Comparison of ENCODE assay signal across 21 cellular contexts in the genomic region with DNA sequence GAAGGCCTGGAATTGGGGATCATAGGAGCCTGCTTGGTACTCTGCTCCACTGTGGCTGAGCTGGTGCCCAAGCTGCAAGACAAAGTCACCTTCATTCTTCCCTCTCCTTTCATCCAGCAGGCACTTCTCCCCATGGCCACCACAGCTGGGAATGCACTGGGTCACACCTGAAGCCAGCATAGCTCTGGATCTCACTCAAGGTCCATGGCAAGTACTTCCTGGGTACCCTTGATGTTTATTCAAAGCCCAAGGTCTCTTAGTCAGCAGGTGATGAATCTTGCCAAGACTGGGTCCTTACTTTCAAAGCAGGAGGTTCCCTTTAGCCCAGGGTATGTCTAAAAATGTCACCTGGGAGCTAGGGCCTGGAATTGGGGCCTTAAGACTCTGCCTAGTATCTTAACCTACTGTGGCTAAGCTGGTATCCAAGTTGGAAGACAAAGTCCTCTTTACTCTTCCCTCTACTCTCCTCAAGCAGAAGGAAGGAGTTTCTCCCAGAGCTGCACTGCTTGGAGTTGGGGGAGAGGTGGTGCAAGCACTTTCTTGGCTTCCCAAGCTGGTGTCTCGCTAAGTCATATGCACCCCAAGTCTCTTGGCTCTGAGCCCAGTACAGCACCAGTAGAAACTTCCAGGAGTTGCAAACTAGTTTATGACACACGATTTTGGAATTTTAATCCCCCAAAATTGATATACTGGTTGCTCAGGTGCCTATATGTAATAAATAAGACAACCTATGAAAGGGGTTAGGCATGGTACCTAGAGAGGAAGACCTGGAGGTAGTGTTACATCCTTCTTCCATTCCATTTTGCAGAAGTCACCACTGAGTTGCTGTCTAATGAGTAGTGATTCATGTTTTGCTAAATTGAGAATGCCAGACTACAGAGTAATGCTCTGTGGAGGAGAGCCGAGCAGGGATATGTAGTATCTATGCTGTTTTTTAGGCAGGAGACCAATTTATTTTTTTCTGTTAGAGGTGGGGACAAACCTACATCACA. TPM values are rescaled to one million over a fixed set of nuclear protein-coding genes. Genes with fewer than 3 reads are reported as not detected.
A peak's percentile ranks its signal among the peaks of the same experiment; 100 is the strongest.
DNase-seq lines count a peak whose midpoint lies in the region; ATAC-seq and TF ChIP-seq lines count a peak whose summit lies in the region.
"Had no signal": no experiment of that assay in that cellular context is flagged by ENCODE, and none has a peak within 500 bp of the region (broad histone marks: within the 10 kb centered on the region; RNA-seq: fewer than 3 reads in every experiment).

No MANE protein-coding gene starts in this region.

- no peak overlapping the region for H3K23ac ChIP-seq in mesendoderm (ENCODE audit: low read length)

- H3K4me2 ChIP-seq in mesendoderm (ENCODE audit: low read length): no peak overlapping the region
- H3K4me2 ChIP-seq: hepatocyte had no signal

- H4K8ac ChIP-seq in mesendoderm (ENCODE audit: low read depth, low read length): no peak overlapping the region

- peaks cover 11% of the 10 kb centered on the region for H3K4me1 Mint-ChIP-seq in activated CD4-positive, alpha-beta memory T cell treated with anti-CD3 and anti-CD28 coated beads, Interleukin-2, amount 10 ng/mL, durations not matched to agents 7 days and 5 days

- TF ChIP-seq POLR2A in body of pancreas (IDR thresholded peaks at IDR 0.05): no peak

- POLR2A ChIA-PET in activated CD4-positive, alpha-beta memory T cell treated with anti-CD3 and anti-CD28 coated beads, Interleukin-2, amount 10 ng/mL, durations not matched to agents 7 days and 5 days (lab: Charles Lee): no interaction called here

- H3K27ac ChIP-seq in body of pancreas (peak overlapping the region; percentile 16 to 58 (median 30)), left lung (no peak overlapping the region), mesendoderm (ENCODE audit: low read depth, low read length) (no peak overlapping the region)
- H3K27ac ChIP-seq: hepatocyte, testis had no signal

- no peak overlapping the region for H2AK5ac ChIP-seq in mesendoderm (ENCODE audit: low read length)

- no peak for ATAC-seq in body of pancreas
- no peak for ATAC-seq in left lung
- ATAC-seq: activated naive CD4-positive, alpha-beta T cell treated with anti-CD3 and anti-CD28 coated beads, Interleukin-2, amount 50 U/mL, for 72 hours; activated T-cell treated with anti-CD3 and anti-CD28 coated beads, Interleukin-2, amount 50 U/mL, for 4 hours; K562; natural killer cell had no signal

- intact Hi-C loops in body of pancreas (cut with DNase I) (no loop called here), posterior cingulate gyrus (cut with DNase I) (no loop called here), left lung (cut with DNase I) (no loop called here)

- 69 to 70% methylated on average over 3 of the region's 3 CpGs for WGBS in body of pancreas, 2 donors
- no CpG with 5 or more reads among the region's 3 CpGs for WGBS in mesendoderm (ENCODE audit: extremely low coverage, insufficient coverage, low lambda C conversion rate)

- no peak overlapping the region for H2BK5ac ChIP-seq in mesendoderm (ENCODE audit: low read length)

- H3K4me3 Mint-ChIP-seq in activated CD4-positive, alpha-beta memory T cell treated with anti-CD3 and anti-CD28 coated beads, Interleukin-2, amount 10 ng/mL, durations not matched to agents 7 days and 5 days: no peak overlapping the region
- H3K4me3 Mint-ChIP-seq: activated CD4-positive, alpha-beta memory T cell treated with anti-CD3 and anti-CD28 coated beads for 36 hours; activated T-cell treated with anti-CD3 and anti-CD28 coated beads, Interleukin-2, amount 50 U/mL, for 4 hours; CD4-positive, CD25-positive, alpha-beta regulatory T cell; natural killer cell had no signal

- H3K36me3 ChIP-seq in body of pancreas (replicated peaks in 1 of 2; ENCODE audit: insufficient read depth in 1 of 2, low read depth in 2 of 2) (no peaks in the 10 kb centered on the region), left lung (no peaks in the 10 kb centered on the region), mesendoderm (ENCODE audit: control insufficient read depth, insufficient read depth, low read length) (no peaks in the 10 kb centered on the region)

- H3K56ac ChIP-seq in mesendoderm (ENCODE audit: low read length): no peak overlapping the region

- H3K9ac ChIP-seq in mesendoderm (ENCODE audit: low read length): no peak overlapping the region

- H3K4ac ChIP-seq in mesendoderm (ENCODE audit: low read depth, low read length): no peak overlapping the region

- TF ChIP-seq CTCF in body of pancreas (IDR thresholded peaks at IDR 0.05): no peak
- no peak for TF ChIP-seq CTCF in left lung (IDR thresholded peaks at IDR 0.05)

- no peaks in the 10 kb centered on the region for H3K27me3 ChIP-seq in body of pancreas
- H3K27me3 ChIP-seq in left lung: no peaks in the 10 kb centered on the region
- no peaks in the 10 kb centered on the region for H3K27me3 ChIP-seq in mesendoderm (ENCODE audit: insufficient read depth, low read length, poor library complexity)
- H3K27me3 ChIP-seq: hepatocyte, testis had no signal

- no peak overlapping the region for H3K4me3 ChIP-seq in body of pancreas
- H3K4me3 ChIP-seq in left lung: no peak overlapping the region
- H3K4me3 ChIP-seq in mesendoderm (ENCODE audit: low read length): no peak overlapping the region
- H3K4me3 ChIP-seq: hepatocyte, K562, testis had no signal

- peaks cover 2% of the 10 kb centered on the region for H3K9me3 Mint-ChIP-seq in activated CD4-positive, alpha-beta memory T cell treated with anti-CD3 and anti-CD28 coated beads, Interleukin-2, amount 10 ng/mL, durations not matched to agents 7 days and 5 days
- H3K9me3 Mint-ChIP-seq: natural killer cell had no signal

- H3K9me3 ChIP-seq in body of pancreas (no peaks in the 10 kb centered on the region), left lung (no peaks in the 10 kb centered on the region)
- H3K9me3 ChIP-seq: testis had no signal

- H3K27ac Mint-ChIP-seq in activated CD4-positive, alpha-beta memory T cell treated with anti-CD3 and anti-CD28 coated beads, Interleukin-2, amount 10 ng/mL, durations not matched to agents 7 days and 5 days: no peak overlapping the region
- H3K27ac Mint-ChIP-seq: activated CD4-positive, alpha-beta memory T cell treated with anti-CD3 and anti-CD28 coated beads for 36 hours; activated naive CD4-positive, alpha-beta T cell treated with anti-CD3 and anti-CD28 coated beads, Interleukin-2, amount 50 U/mL, for 72 hours; CD4-positive, CD25-positive, alpha-beta regulatory T cell; natural killer cell had no signal

- H2BK120ac ChIP-seq in mesendoderm (ENCODE audit: low read depth, low read length): no peak overlapping the region

- CTCF ChIA-PET in activated CD4-positive, alpha-beta memory T cell treated with anti-CD3 and anti-CD28 coated beads, Interleukin-2, amount 10 ng/mL, durations not matched to agents 7 days and 5 days (lab: Charles Lee): interaction anchor here (1.0 kb wide), 1 partner anchor 82 kb away, joined by 3 read pairs; no protein-coding TSS in a partner anchor

- H4K5ac ChIP-seq in mesendoderm (ENCODE audit: low read length): no peak overlapping the region

- no peaks in the 10 kb centered on the region for H3K36me3 Mint-ChIP-seq in activated CD4-positive, alpha-beta memory T cell treated with anti-CD3 and anti-CD28 coated beads, Interleukin-2, amount 10 ng/mL, durations not matched to agents 7 days and 5 days (ENCODE audit: low read depth)
- H3K36me3 Mint-ChIP-seq: activated CD4-positive, alpha-beta memory T cell treated with anti-CD3 and anti-CD28 coated beads for 36 hours; CD4-positive, CD25-positive, alpha-beta regulatory T cell; natural killer cell had no signal

- no peak overlapping the region for H2BK15ac ChIP-seq in mesendoderm (replicated peaks; ENCODE audit: low read depth)

- no peak overlapping the region for H3K18ac ChIP-seq in mesendoderm (ENCODE audit: low read length)

- H3K27me3 Mint-ChIP-seq in activated CD4-positive, alpha-beta memory T cell treated with anti-CD3 and anti-CD28 coated beads, Interleukin-2, amount 10 ng/mL, durations not matched to agents 7 days and 5 days: no peaks in the 10 kb centered on the region

- no peaks in the 10 kb centered on the region for H3K79me2 ChIP-seq in mesendoderm (ENCODE audit: control insufficient read depth, insufficient read depth, low read length)
- H3K79me2 ChIP-seq: hepatocyte had no signal

- DNase-seq in AG08396 (ENCODE audit: low spot score): peak; percentile 24
- DNase-seq in HT1080 (ENCODE audit: low read depth): peak; percentile 38
- DNase-seq in body of pancreas: peak in 3 of 4 donors; percentile 30 to 70 (median 49)
- peak; percentile 43 for DNase-seq in iris pigment epithelial cell (ENCODE audit: low read depth)
- DNase-seq in activated CD4-positive, alpha-beta memory T cell treated with anti-CD3 and anti-CD28 coated beads, Interleukin-2, amount 10 ng/mL, durations not matched to agents 7 days and 5 days: no peak
- no peak for DNase-seq in posterior cingulate gyrus
- no peak for DNase-seq in left lung
- no peak for DNase-seq in mesendoderm
- DNase-seq: activated CD4-positive, alpha-beta memory T cell treated with anti-CD3 and anti-CD28 coated beads for 36 hours; activated T-cell treated with anti-CD3 and anti-CD28 coated beads, Interleukin-2, amount 50 U/mL, for 4 hours; CD4-positive, CD25-positive, alpha-beta regulatory T cell; mesenchymal stem cell; natural killer cell; NCI-H1092 treated with DMSO at 0.1 percent for 48 hours; NCI-H2107; NCI-H524; SIG-M5; testis had no signal

- H3K4me1 ChIP-seq in body of pancreas (peaks cover 20% of the 10 kb centered on the region), left lung (no peaks in the 10 kb centered on the region), mesendoderm (ENCODE audit: control insufficient read depth, low read depth, low read length) (no peaks in the 10 kb centered on the region)
- H3K4me1 ChIP-seq: testis had no signal

- no peaks in the 10 kb centered on the region for H3K79me1 ChIP-seq in mesendoderm (ENCODE audit: low read length)

RNA-seq across cellular contexts. Expression of a gene that starts 4.6 kb away (rescaled TPM):
- 0.33 and 0.72 TPM in 2 replicates for total RNA-seq in HT1080 (2014; rRNA removed; shearing (Covaris generic))
- 0.27 and 0.36 TPM in 2 replicates for polyA plus RNA-seq in HT1080 (2015; cell fraction: cytosol; rRNA removed)
- polyA plus RNA-seq in HT1080 (2015; cell fraction: nucleus; rRNA removed): 0.59 and 0.73 TPM in 2 replicates
- total RNA-seq in body of pancreas (100 to 1,000 TPM; 334 to 402 TPM), left lung (10 to 100 TPM; 17.0 to 17.2 TPM)
- 1 to 10 TPM; 2.3 to 3.1 TPM for total RNA-seq in activated CD4-positive, alpha-beta memory T cell treated with anti-CD3 and anti-CD28 coated beads, Interleukin-2, amount 10 ng/mL, durations not matched to agents 7 days and 5 days
- 1.3 TPM for polyA plus RNA-seq in mesendoderm (2013, experiment 1 of 2)
- 1.4 TPM for polyA plus RNA-seq in mesendoderm (2013, experiment 2 of 2)
- total RNA-seq: CD4-positive, CD25-positive, alpha-beta regulatory T cell had no signal
- polyA plus RNA-seq: CD4-positive, CD25-positive, alpha-beta regulatory T cell had no signal

Comparison
In these comparisons a context has a peak if more than half of its experiments do, and no peak if none do; other contexts are left out.
1. DNase-seq: peak in AG08396 (single experiment), HT1080 (single experiment), body of pancreas (3 of 4) and iris pigment epithelial cell (single experiment); none in activated CD4-positive, alpha-beta memory T cell treated with anti-CD3 and anti-CD28 coated beads, Interleukin-2, amount 10 ng/mL, durations not matched to agents 7 days and 5 days (single experiment), posterior cingulate gyrus (0 of 10), left lung (0 of 2) and mesendoderm (single experiment).
2. H3K27ac ChIP-seq: peak in body of pancreas (4 of 4); none in left lung (0 of 2) and mesendoderm (single experiment).
3. RNA of a gene that starts 4.6 kb away (total RNA-seq): 334 to 402 TPM in body of pancreas; 17.0 to 17.2 TPM in left lung, 2.3 to 3.1 TPM in activated CD4-positive, alpha-beta memory T cell treated with anti-CD3 and anti-CD28 coated beads, Interleukin-2, amount 10 ng/mL, durations not matched to agents 7 days and 5 days and 0.33 to 0.72 TPM in HT1080; every median in the first group is over 10 times any median in the second.